Comparison of ENCODE assay signal across 8 cellular contexts in genomic region chr11:123357990-123358827, GRCh38.
A peak's percentile ranks its signal among the peaks of the same experiment; 100 is the strongest.
DNase-seq lines count a peak whose midpoint lies in the region; ATAC-seq and TF ChIP-seq lines count a peak whose summit lies in the region.

No MANE protein-coding gene starts in this region.

- 0 to 2% (median 1%) methylated on average over 23 to 58 of the region's 58 CpGs for WGBS in heart left ventricle, 4 donors

- H3K27me3 ChIP-seq in heart left ventricle = peaks cover 0 to 38% (median 5%) of the 10 kb centered on the region in 9 donors
- H3K27me3 ChIP-seq in skeletal muscle satellite cell (ENCODE audit: control insufficient read depth, insufficient read depth, low read length) = peaks cover 77% of the 10 kb centered on the region

- H3K27ac ChIP-seq in heart left ventricle = peak overlapping the region in 11 of 12 donors; percentile 52 to 83 (median 77)

- H3K27me3 Mint-ChIP-seq in activated T-cell treated with anti-CD3 and anti-CD28 coated beads, Interleukin-2, amount 50 U/mL, for 4 hours (ENCODE audit: low read depth) = peaks cover 43% of the 10 kb centered on the region

- H3K4me3 Mint-ChIP-seq in activated T-cell treated with anti-CD3 and anti-CD28 coated beads, Interleukin-2, amount 50 U/mL, for 4 hours = peak overlapping the region; percentile 81

- no peaks in the 10 kb centered on the region for H3K9me3 ChIP-seq in heart left ventricle
- no peaks in the 10 kb centered on the region for H3K9me3 ChIP-seq in skeletal muscle satellite cell (replicated peaks; ENCODE audit: low read length)

- DNase-seq in AG08395 (ENCODE audit: low spot score) = peak; percentile 44
- DNase-seq in NCI-H1092 (lab: John Stamatoyannopoulos, UW) = peak; percentile 69
- peak; percentile 10 for DNase-seq in activated T-cell treated with anti-CD3 and anti-CD28 coated beads, Interleukin-2, amount 50 U/mL, for 4 hours
- DNase-seq in heart left ventricle = peak; percentile 21 to 65 (median 44)
- DNase-seq in A172 (ENCODE audit: low spot score) = no peak

- H3K4me1 Mint-ChIP-seq in activated T-cell treated with anti-CD3 and anti-CD28 coated beads, Interleukin-2, amount 50 U/mL, for 4 hours (ENCODE audit: low read depth) = peaks cover 25% of the 10 kb centered on the region

- intact Hi-C loops in heart left ventricle (cut with DNase I) = loop anchor here in 8 of 10 donors (1.0 to 5.0 kb wide), 8 partner anchors 27 to 119 kb away; no protein-coding TSS in a partner anchor

- H3K36me3 ChIP-seq in heart left ventricle = no peaks in the 10 kb centered on the region
- no peaks in the 10 kb centered on the region for H3K36me3 ChIP-seq in skeletal muscle satellite cell (ENCODE audit: insufficient read depth, low read length)

- H3K9ac ChIP-seq in skeletal muscle satellite cell (ENCODE audit: low read depth, low read length) = no peak overlapping the region

- H3K36me3 Mint-ChIP-seq in activated T-cell treated with anti-CD3 and anti-CD28 coated beads, Interleukin-2, amount 50 U/mL, for 4 hours (ENCODE audit: insufficient read depth) = no peaks in the 10 kb centered on the region

- H3K4me1 ChIP-seq in heart left ventricle = peaks cover 0 to 26% (median 8%) of the 10 kb centered on the region in 12 donors
- no peaks in the 10 kb centered on the region for H3K4me1 ChIP-seq in skeletal muscle satellite cell (ENCODE audit: control insufficient read depth, insufficient read depth, low read length)

- H3K4me2 ChIP-seq in skeletal muscle satellite cell (ENCODE audit: low read length) = peak overlapping the region; percentile 71

- TF ChIP-seq POLR2A in heart left ventricle (IDR thresholded peaks at IDR 0.05) = no peak

- peak overlapping the region; percentile 34 to 69 (median 58) for H3K4me3 ChIP-seq in heart left ventricle
- H3K4me3 ChIP-seq in skeletal muscle satellite cell (ENCODE audit: low read length) = peak overlapping the region; percentile 46

- TF ChIP-seq CTCF in heart left ventricle (IDR thresholded peaks at IDR 0.05) = peak in 10 of 12 donors; percentile 8 to 57 (median 34)

- ATAC-seq in GM19025 (IDR thresholded peaks at IDR 0.05; ENCODE audit: low read depth, unreplicated experiment) (peak; percentile 60), heart left ventricle (peak; percentile 39 to 70 (median 63)), HG03159 (IDR thresholded peaks at IDR 0.05; ENCODE audit: unreplicated experiment) (no peak)
- peak; percentile 67 to 76 for ATAC-seq in activated T-cell treated with anti-CD3 and anti-CD28 coated beads, Interleukin-2, amount 50 U/mL, for 4 hours

- no peaks in the 10 kb centered on the region for H3K9me3 Mint-ChIP-seq in activated T-cell treated with anti-CD3 and anti-CD28 coated beads, Interleukin-2, amount 50 U/mL, for 4 hours
